Comparison of ENCODE assay signal across 14 cellular contexts in the genomic region with DNA sequence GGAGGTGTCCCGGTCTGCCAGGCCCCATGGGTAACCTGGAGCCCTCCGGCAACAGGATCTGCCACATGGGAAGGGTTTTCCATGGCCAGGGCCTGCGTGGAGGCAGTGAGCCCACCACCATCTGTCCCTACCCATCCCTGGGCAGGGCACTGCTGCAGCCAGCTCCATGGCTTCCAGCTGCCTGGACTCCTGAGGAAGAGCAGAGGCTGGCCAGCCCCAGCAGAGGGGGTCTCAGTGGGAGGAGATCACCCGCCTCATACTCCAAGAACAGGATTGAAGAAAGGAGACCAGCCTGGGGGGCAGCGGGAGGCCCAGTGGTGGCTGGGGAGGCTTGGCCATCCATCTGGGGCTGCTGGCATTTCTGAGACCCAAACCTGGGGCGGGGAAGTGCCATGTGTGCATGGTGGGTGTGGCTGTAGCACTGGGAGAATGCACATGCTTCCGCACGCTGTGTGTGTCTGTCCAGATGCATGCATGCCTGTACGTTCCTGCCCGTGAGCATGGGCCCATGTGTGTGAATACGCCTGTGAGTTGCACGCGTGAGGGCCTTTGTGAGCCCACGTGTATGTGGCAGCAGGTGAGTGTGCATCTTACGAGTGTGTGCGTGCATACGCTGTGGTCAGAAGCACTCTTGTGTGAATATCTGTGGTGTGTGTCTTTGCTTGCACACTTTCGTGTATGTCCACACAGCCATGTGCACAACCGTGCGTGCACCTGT.
"Had no signal": no experiment of that assay in that cellular context is flagged by ENCODE, and none has a peak within 500 bp of the region (broad histone marks: within the 10 kb centered on the region; RNA-seq: fewer than 3 reads in every experiment).

No MANE protein-coding gene starts in this region.

- H3K36me3 ChIP-seq: esophagus squamous epithelium, thoracic aorta, upper lobe of right lung had no signal

- H3K27ac ChIP-seq: esophagus squamous epithelium, thoracic aorta, upper lobe of right lung had no signal

- DNase-seq: activated B cell treated with CpG ODN at 0.5 μM for 24 hours; activated CD4-positive, alpha-beta memory T cell treated with anti-CD3 and anti-CD28 coated beads, Interleukin-2, amount 10 ng/mL, durations not matched to agents 7 days and 5 days; activated CD4-positive, alpha-beta T cell treated with anti-CD3 and anti-CD28 coated beads for 4 hours; activated effector memory CD4-positive, alpha-beta T cell treated with Interleukin-2 at 50 U/mL for 16 hours; activated T-cell treated with anti-CD3 and anti-CD28 coated beads, Interleukin-2, amount 50 U/mL, for 48 hours; dermis blood vessel endothelial cell; effector memory CD4-positive, alpha-beta T cell; esophagus squamous epithelium; left colon; stimulated activated naive B cell treated with anti-CD40 and anti-IgM and Interleukin-4, amounts not matched to agents 10 μg/mL and 1 μg/mL and 100 μg/mL, for 72 hours; T-cell had no signal

- H3K9me3 Mint-ChIP-seq: activated B cell treated with CpG ODN at 0.5 μM for 24 hours; activated CD4-positive, alpha-beta memory T cell treated with anti-CD3 and anti-CD28 coated beads, Interleukin-2, amount 10 ng/mL, durations not matched to agents 7 days and 5 days; mesothelial cell of epicardium; stimulated activated naive B cell treated with anti-CD40 and anti-IgM and Interleukin-4, amounts not matched to agents 10 μg/mL and 1 μg/mL and 100 μg/mL, for 72 hours; T-cell had no signal

- H3K27ac Mint-ChIP-seq: activated B cell treated with CpG ODN at 0.5 μM for 24 hours; activated CD4-positive, alpha-beta memory T cell treated with anti-CD3 and anti-CD28 coated beads, Interleukin-2, amount 10 ng/mL, durations not matched to agents 7 days and 5 days; mesothelial cell of epicardium; stimulated activated naive B cell treated with anti-CD40 and anti-IgM and Interleukin-4, amounts not matched to agents 10 μg/mL and 1 μg/mL and 100 μg/mL, for 72 hours; T-cell had no signal

- H3K4me3 ChIP-seq: esophagus squamous epithelium, thoracic aorta, upper lobe of right lung had no signal

- H3K4me1 ChIP-seq: esophagus squamous epithelium, upper lobe of right lung had no signal

- H3K4me1 Mint-ChIP-seq: activated B cell treated with CpG ODN at 0.5 μM for 24 hours; activated CD4-positive, alpha-beta memory T cell treated with anti-CD3 and anti-CD28 coated beads, Interleukin-2, amount 10 ng/mL, durations not matched to agents 7 days and 5 days; stimulated activated naive B cell treated with anti-CD40 and anti-IgM and Interleukin-4, amounts not matched to agents 10 μg/mL and 1 μg/mL and 100 μg/mL, for 72 hours; T-cell had no signal

- H3K4me3 Mint-ChIP-seq: activated B cell treated with CpG ODN at 0.5 μM for 24 hours; activated CD4-positive, alpha-beta memory T cell treated with anti-CD3 and anti-CD28 coated beads, Interleukin-2, amount 10 ng/mL, durations not matched to agents 7 days and 5 days; mesothelial cell of epicardium; stimulated activated naive B cell treated with anti-CD40 and anti-IgM and Interleukin-4, amounts not matched to agents 10 μg/mL and 1 μg/mL and 100 μg/mL, for 72 hours; T-cell had no signal

- H3K9me3 ChIP-seq: esophagus squamous epithelium, thoracic aorta, upper lobe of right lung had no signal

- H3K36me3 Mint-ChIP-seq: mesothelial cell of epicardium; stimulated activated naive B cell treated with anti-CD40 and anti-IgM and Interleukin-4, amounts not matched to agents 10 μg/mL and 1 μg/mL and 100 μg/mL, for 72 hours; T-cell had no signal
